ENCODE assay signal across 29 cellular contexts in genomic region chr4:636628-636950, GRCh38. TPM values are rescaled to one million over a fixed set of nuclear protein-coding genes. Genes with fewer than 3 reads are reported as not detected.
DNase-seq lines count a peak whose midpoint lies in the region; ATAC-seq, FAIRE-seq and TF ChIP-seq lines count a peak whose summit lies in the region.
"Had no signal": no experiment of that assay in that cellular context is flagged by ENCODE, and none has a peak within 500 bp of the region (broad histone marks: within the 10 kb centered on the region; RNA-seq: fewer than 3 reads in every experiment).

No MANE protein-coding gene starts in this region.

- H3K4me3 Mint-ChIP-seq in neural progenitor cell: no peak overlapping the region
- H3K4me3 Mint-ChIP-seq: CD14-positive monocyte; CD8-positive, alpha-beta memory T cell had no signal

- CTCF ChIA-PET in HepG2 (lab: Yijun Ruan, JAX; ENCODE audit: low intra/inter-chr PET ratio, low total read pairs): no interaction called here

- 31% methylated on average over 3 of the region's 10 CpGs for whole genome bisulfite sequencing in right lobe of liver (ENCODE audit: insufficient coverage, low coverage, low lambda C conversion rate, missing lambda C conversion rate)
- WGBS in HepG2 (ENCODE audit: low lambda C conversion rate): 13% methylated on average over 1 of the region's 10 CpGs
- 56 to 61% methylated on average over 10 of the region's 10 CpGs for WGBS in aorta, 2 donors
- WGBS in small intestine, 3 donors: 74 to 76% (median 76%) methylated on average over 10 of the region's 10 CpGs
- 79% methylated on average over 8 of the region's 10 CpGs; no CpG with 5 or more reads in 1 of the 2 donors for WGBS in transverse colon (ENCODE audit: low coverage in 1 of 2), 2 donors

- FAIRE-seq in HepG2 (lab: Jason Lieb, UNC) (no peak), small intestine (lab: Jason Lieb, UNC) (no peak)
- FAIRE-seq: GM12891 had no signal

- H3K27me3 ChIP-seq in right lobe of liver (no peaks in the 10 kb centered on the region), HepG2 (ENCODE audit: control insufficient read depth in 1 of 2, insufficient read depth in 2 of 2, low read length in 2 of 2) (peaks cover 6 to 45% of the 10 kb centered on the region in 2 experiments; a peak in 4 of 5 replicates), neural progenitor cell (no peaks in the 10 kb centered on the region), aorta (ENCODE audit: control insufficient read depth in 1 of 2, insufficient read depth in 2 of 2, low read length in 1 of 2) (no peaks in the 10 kb centered on the region), small intestine (ENCODE audit: control insufficient read depth in 2 of 2, insufficient read depth in 2 of 2, low read length in 2 of 2) (no peaks in the 10 kb centered on the region), transverse colon (peaks cover 11% of the 10 kb centered on the region)
- H3K27me3 ChIP-seq: BE2C had no signal

- peaks cover 13% of the 10 kb centered on the region for H3K9me3 Mint-ChIP-seq in neural progenitor cell

- no peaks in the 10 kb centered on the region for H3F3A ChIP-seq in neural progenitor cell (ENCODE audit: low read depth)

- no peak overlapping the region for H3K4me3 ChIP-seq in right lobe of liver
- no peak overlapping the region for H3K4me3 ChIP-seq in HepG2 (replicated peaks in 1 of 3; ENCODE audit: insufficient read depth in 1 of 3, low read depth in 2 of 3, low read length in 3 of 3)
- no peak overlapping the region for H3K4me3 ChIP-seq in neural progenitor cell
- H3K4me3 ChIP-seq in aorta (ENCODE audit: low read length in 2 of 2): no peak overlapping the region
- no peak overlapping the region for H3K4me3 ChIP-seq in small intestine (ENCODE audit: low read depth in 1 of 2, low read length in 2 of 2)
- H3K4me3 ChIP-seq in transverse colon: no peak overlapping the region

- H3K9me3 ChIP-seq in right lobe of liver (no peaks in the 10 kb centered on the region), HepG2 (ENCODE audit: low read length) (peaks cover 2% of the 10 kb centered on the region; the same call in 1 of the 2 replicates), neural progenitor cell (ENCODE audit: low read depth) (no peaks in the 10 kb centered on the region), aorta (ENCODE audit: control insufficient read depth, low read length) (peaks cover 3% of the 10 kb centered on the region), small intestine (ENCODE audit: control insufficient read depth, low read depth) (no peaks in the 10 kb centered on the region), transverse colon (no peaks in the 10 kb centered on the region)
- H3K9me3 ChIP-seq: BE2C had no signal

- H3K4me1 ChIP-seq in right lobe of liver: no peaks in the 10 kb centered on the region
- H3K4me1 ChIP-seq in HepG2 (ENCODE audit: insufficient read depth, low read length): no peaks in the 10 kb centered on the region
- no peaks in the 10 kb centered on the region for H3K4me1 ChIP-seq in neural progenitor cell
- H3K4me1 ChIP-seq in aorta (ENCODE audit: control insufficient read depth in 1 of 2, insufficient read depth in 2 of 2, low read length in 2 of 2): no peaks in the 10 kb centered on the region
- H3K4me1 ChIP-seq in small intestine (ENCODE audit: control insufficient read depth in 2 of 2, insufficient read depth in 1 of 2, low read depth in 1 of 2, low read length in 1 of 2): no peaks in the 10 kb centered on the region
- no peaks in the 10 kb centered on the region for H3K4me1 ChIP-seq in transverse colon
- H3K4me1 ChIP-seq: BE2C had no signal

- DNase-seq in NCI-H146 (lab: John Stamatoyannopoulos, UW): peak; percentile 16
- no peak for DNase-seq in NCI-H146 treated with DMSO at 0.1 percent for 48 hours (lab: John Stamatoyannopoulos, UW; ENCODE audit: unreplicated experiment)
- DNase-seq in right lobe of liver: peak in 2 of 3 donors; percentile 7 to 25
- no peak for DNase-seq in HepG2 (ENCODE audit: low spot score)
- DNase-seq in neural progenitor cell (ENCODE audit: low spot score): peak; percentile 1
- peak; percentile 17 to 48 for DNase-seq in aorta
- no peak for DNase-seq in small intestine
- DNase-seq in transverse colon: no peak
- DNase-seq: BE2C, Calu3, DMS79 treated with DMSO at 0.1 percent for 48 hours, GF-D8, IMR-90, MM.1S, NCI-H187, NCI-H2081 treated with DMSO at 0.1 percent for 48 hours, NCI-H524, NCI-H748 treated with DMSO at 0.1 percent for 48 hours, PC-3, SHP77 had no signal

- POLR2A ChIA-PET in HepG2 (lab: Yijun Ruan, JAX): no interaction called here

- peaks cover 10% of the 10 kb centered on the region for H3K27me3 Mint-ChIP-seq in neural progenitor cell (ENCODE audit: insufficient read depth, low read depth)

- BruUV-seq in HepG2 (replicated peaks; lab: Mats Ljungman, UMichigan): no TSS peak

- ATAC-seq in right lobe of liver: peak in 1 of 4 donors; percentile 6
- no peak for ATAC-seq in HepG2
- ATAC-seq in aorta (ENCODE audit: low FRiP score): no peak
- ATAC-seq: HCT116, PC-3 had no signal

- H4K20me1 ChIP-seq in HepG2 (ENCODE audit: insufficient read depth, low read length) (no peaks in the 10 kb centered on the region), neural progenitor cell (ENCODE audit: low read depth) (no peaks in the 10 kb centered on the region)

- H3K36me3 ChIP-seq in right lobe of liver (no peaks in the 10 kb centered on the region), HepG2 (replicated peaks in 1 of 2; ENCODE audit: control insufficient read depth in 1 of 2, insufficient read depth in 2 of 2, low read length in 2 of 2) (no peaks in the 10 kb centered on the region), neural progenitor cell (no peaks in the 10 kb centered on the region), aorta (ENCODE audit: control insufficient read depth in 1 of 2, insufficient read depth in 2 of 2, low read length in 1 of 2) (no peaks in the 10 kb centered on the region), small intestine (ENCODE audit: control insufficient read depth in 2 of 2, insufficient read depth in 2 of 2, low read length in 2 of 2) (no peaks in the 10 kb centered on the region), transverse colon (no peaks in the 10 kb centered on the region)
- H3K36me3 ChIP-seq: BE2C had no signal

- in situ Hi-C loops in HepG2 (cut with HindIII; ENCODE audit: extremely low pct_ligation_motif_present, low pct_unique_long_range_greater_than_20kb): no loop called here
- in situ Hi-C loops in transverse colon (cut with MboI; ENCODE audit: low pct_ligation_motif_present in 1 of 4, low pct_unique_long_range_greater_than_20kb in 1 of 4, low sequenced_read_pairs in 3 of 4): no loop called here

- no peaks in the 10 kb centered on the region for H3K79me2 ChIP-seq in HepG2 (ENCODE audit: insufficient read depth, low read length)
- no peaks in the 10 kb centered on the region for H3K79me2 ChIP-seq in neural progenitor cell (ENCODE audit: low read depth)

- H3K27ac ChIP-seq in right lobe of liver (no peak overlapping the region), HepG2 (ENCODE audit: extremely low read length, insufficient read depth, low read length) (no peak overlapping the region), neural progenitor cell (no peak overlapping the region), aorta (ENCODE audit: low read depth in 1 of 2, low read length in 2 of 2) (no peak overlapping the region), small intestine (ENCODE audit: low read depth in 1 of 2, low read length in 1 of 2) (no peak overlapping the region), transverse colon (no peak overlapping the region)
- H3K27ac ChIP-seq: 22Rv1, KMS-11 had no signal

- peaks cover 11% of the 10 kb centered on the region for H3K4me1 Mint-ChIP-seq in neural progenitor cell
- H3K4me1 Mint-ChIP-seq: CD14-positive monocyte; CD8-positive, alpha-beta memory T cell had no signal

- H2AFZ ChIP-seq in HepG2 (ENCODE audit: low read length): no peak overlapping the region
- H2AFZ ChIP-seq in neural progenitor cell (replicated peaks): no peak overlapping the region

- H3K36me3 Mint-ChIP-seq in neural progenitor cell: peaks cover 3% of the 10 kb centered on the region
- H3K36me3 Mint-ChIP-seq: CD14-positive monocyte had no signal

- no peak for TF ChIP-seq POLR2A in right lobe of liver (IDR thresholded peaks at IDR 0.05)
- TF ChIP-seq POLR2A in HepG2 (IDR thresholded peaks at IDR 0.05; ENCODE audit: insufficient read depth in 1 of 2, low read depth in 2 of 2, low read length in 2 of 2): no peak
- no peak for TF ChIP-seq POLR2A in transverse colon (IDR thresholded peaks at IDR 0.05)

- H3K9ac ChIP-seq in HepG2 (ENCODE audit: insufficient read depth, low read depth, low read length): no peak overlapping the region
- H3K9ac ChIP-seq in neural progenitor cell: no peak overlapping the region
- H3K9ac ChIP-seq: KMS-11 had no signal

- intact Hi-C loops in right lobe of liver (cut with DNase I): no loop called here
- intact Hi-C loops in HepG2 (cut with micrococcal nuclease; ENCODE audit: unreplicated experiment): no loop called here
- intact Hi-C loops in aorta (cut with DNase I): no loop called here
- intact Hi-C loops in transverse colon (cut with DNase I; ENCODE audit: low total_unique reads): no loop called here

- H3K4me2 ChIP-seq in HepG2 (ENCODE audit: low read depth, low read length): no peak overlapping the region
- H3K4me2 ChIP-seq in neural progenitor cell: no peak overlapping the region
- H3K4me2 ChIP-seq: KMS-11 had no signal

- no peak overlapping the region for H3K27ac Mint-ChIP-seq in neural progenitor cell
- H3K27ac Mint-ChIP-seq: CD14-positive monocyte had no signal

- TF ChIP-seq EP300 in HepG2 (IDR thresholded peaks at IDR 0.05; ENCODE audit: low read depth in 2 of 2, low read length in 2 of 2) (no peak), HepG2 (CRISPR knock-in tag; IDR thresholded peaks at IDR 0.05; ENCODE audit: borderline replicate concordance) (no peak), transverse colon (IDR thresholded peaks at IDR 0.05; ENCODE audit: low read depth) (no peak)

- no peak for TF ChIP-seq RAD21 in HepG2 (CRISPR knock-in tag; IDR thresholded peaks at IDR 0.05)

- no peak for TF ChIP-seq CTCF in right lobe of liver (IDR thresholded peaks at IDR 0.05)
- TF ChIP-seq CTCF in HepG2 (CRISPR knock-in tag; IDR thresholded peaks at IDR 0.05): no peak
- no peak for TF ChIP-seq CTCF in neural progenitor cell (IDR thresholded peaks at IDR 0.05)
- no peak for TF ChIP-seq CTCF in transverse colon (IDR thresholded peaks at IDR 0.05)

RNA-seq across cellular contexts. Expression of gene PDE6B, which starts 11.2 kb away (rescaled TPM):
- total RNA-seq in right lobe of liver (1 to 10 TPM in 1 of 6 experiments, under 1 TPM in 4, not detected in 1; 0.24 to 1.9 (median 0.76) TPM), HepG2 (2016; rRNA removed; fragmentation: Illumina TruSeq; extraction: Trizol) (0.38 TPM in 1 of 2 replicates, not detected in the other), neural progenitor cell (ENCODE audit: low replicate concordance) (4.3 and 19.5 TPM in 2 replicates), aorta (1 to 10 TPM; 1.9 to 2.4 TPM), transverse colon (1 to 10 TPM in 1 of 4 donors, under 1 TPM in 2, not detected in 1; 0.60 to 2.5 (median 0.95) TPM)
- total RNA-seq in HepG2 (2016; cell fraction: cytosol; rRNA removed; fragmentation: Illumina TruSeq; extraction: Trizol; ENCODE audit: low read depth): 0.20 TPM in 1 of 2 replicates, not detected in the other
- 0.09 TPM in 1 of 2 replicates, not detected in the other for total RNA-seq in HepG2 (2016; cell fraction: insoluble cytoplasmic fraction; rRNA removed; fragmentation: Illumina TruSeq; extraction: Trizol)
- total RNA-seq in HepG2 (2016; cell fraction: membrane; rRNA removed; fragmentation: Illumina TruSeq; extraction: Trizol): 0.25 TPM in 1 of 2 replicates, not detected in the other
- not detected in 2 replicates for total RNA-seq in HepG2 (2016; cell fraction: nucleus; rRNA removed; fragmentation: Illumina TruSeq; extraction: Trizol)
- polyA plus RNA-seq in HepG2 (2011; rRNA removed) (0.38 and 0.40 TPM in 2 replicates), aorta (1 to 10 TPM; 1.1 to 4.0 TPM), small intestine (1 to 10 TPM in 1 of 3 donors, not detected in 2; 1.8 TPM)
- polyA plus RNA-seq in HepG2 (2011; cell fraction: cytosol; rRNA removed): 0.43 and 0.62 TPM in 2 replicates
- 0.33 and 0.45 TPM in 2 replicates for polyA plus RNA-seq in HepG2 (2011; cell fraction: nucleus; rRNA removed)
- polyA plus RNA-seq in HepG2 (2012): 0.38 and 0.73 TPM in 2 replicates
- polyA plus RNA-seq in HepG2 (2016; cell fraction: cytosol; fragmentation: Illumina TruSeq; extraction: Trizol; ENCODE audit: low read depth): not detected in 2 replicates
- polyA plus RNA-seq in HepG2 (2016; cell fraction: insoluble cytoplasmic fraction; fragmentation: Illumina TruSeq; extraction: Trizol; ENCODE audit: low read depth): not detected in 2 replicates
- 0.13 TPM in 1 of 2 replicates, not detected in the other for polyA plus RNA-seq in HepG2 (2016; cell fraction: membrane; fragmentation: Illumina TruSeq; extraction: Trizol; ENCODE audit: low read depth)
- not detected in 2 replicates for polyA plus RNA-seq in HepG2 (2016; cell fraction: nucleus; fragmentation: Illumina TruSeq; extraction: Trizol; ENCODE audit: insufficient read depth, low read depth)
- polyA minus RNA-seq in HepG2 (2011; rRNA and poly(A)+ RNA removed; ENCODE audit: low replicate concordance): 0.32 TPM in 1 of 2 replicates, not detected in the other
- 0.69 and 1.3 TPM in 2 replicates for polyA minus RNA-seq in HepG2 (2011; cell fraction: cytosol; rRNA and poly(A)+ RNA removed)
- polyA minus RNA-seq in HepG2 (2011; cell fraction: nucleus; rRNA and poly(A)+ RNA removed): 0.37 and 1.3 TPM in 2 replicates
- total RNA-seq: Calu3, H4, PC-3, RPMI7951, SK-MEL-5 had no signal
- polyA plus RNA-seq: IMR-90 had no signal

RNA-seq across cellular contexts. Expression of gene ATP5ME, which starts 37.5 kb away (rescaled TPM):
- 100 to 1,000 TPM in 4 of 6 experiments, 10 to 100 TPM in 2; 78.2 to 225 (median 162) TPM for total RNA-seq in right lobe of liver
- total RNA-seq in HepG2 (2016; rRNA removed; fragmentation: Illumina TruSeq; extraction: Trizol): 753 and 1,048 TPM in 2 replicates
- total RNA-seq in HepG2 (2016; cell fraction: cytosol; rRNA removed; fragmentation: Illumina TruSeq; extraction: Trizol; ENCODE audit: low read depth): 458 and 593 TPM in 2 replicates
- 792 and 1,109 TPM in 2 replicates for total RNA-seq in HepG2 (2016; cell fraction: insoluble cytoplasmic fraction; rRNA removed; fragmentation: Illumina TruSeq; extraction: Trizol)
- total RNA-seq in HepG2 (2016; cell fraction: membrane; rRNA removed; fragmentation: Illumina TruSeq; extraction: Trizol): 613 and 660 TPM in 2 replicates
- total RNA-seq in HepG2 (2016; cell fraction: nucleus; rRNA removed; fragmentation: Illumina TruSeq; extraction: Trizol): 219 and 249 TPM in 2 replicates
- 301 and 305 TPM in 2 replicates for polyA plus RNA-seq in HepG2 (2011; rRNA removed)
- polyA plus RNA-seq in HepG2 (2011; cell fraction: cytosol; rRNA removed): 507 and 666 TPM in 2 replicates
- 133 and 152 TPM in 2 replicates for polyA plus RNA-seq in HepG2 (2011; cell fraction: nucleus; rRNA removed)
- polyA plus RNA-seq in HepG2 (2012): 451 and 767 TPM in 2 replicates
- 482 and 603 TPM in 2 replicates for polyA plus RNA-seq in HepG2 (2016; cell fraction: cytosol; fragmentation: Illumina TruSeq; extraction: Trizol; ENCODE audit: low read depth)
- polyA plus RNA-seq in HepG2 (2016; cell fraction: insoluble cytoplasmic fraction; fragmentation: Illumina TruSeq; extraction: Trizol; ENCODE audit: low read depth): 926 and 995 TPM in 2 replicates
- polyA plus RNA-seq in HepG2 (2016; cell fraction: membrane; fragmentation: Illumina TruSeq; extraction: Trizol; ENCODE audit: low read depth): 496 and 594 TPM in 2 replicates
- 426 and 431 TPM in 2 replicates for polyA plus RNA-seq in HepG2 (2016; cell fraction: nucleus; fragmentation: Illumina TruSeq; extraction: Trizol; ENCODE audit: insufficient read depth, low read depth)
- 68.8 and 71.4 TPM in 2 replicates for polyA minus RNA-seq in HepG2 (2011; rRNA and poly(A)+ RNA removed; ENCODE audit: low replicate concordance)
- 62.0 and 63.6 TPM in 2 replicates for polyA minus RNA-seq in HepG2 (2011; cell fraction: cytosol; rRNA and poly(A)+ RNA removed)
- polyA minus RNA-seq in HepG2 (2011; cell fraction: nucleus; rRNA and poly(A)+ RNA removed): 23.6 and 38.7 TPM in 2 replicates
- total RNA-seq in neural progenitor cell (ENCODE audit: low replicate concordance): 95.1 and 114 TPM in 2 replicates
- total RNA-seq in aorta: 100 to 1,000 TPM; 152 to 162 TPM
- polyA plus RNA-seq in aorta: 100 to 1,000 TPM; 492 to 599 TPM
- polyA plus RNA-seq in small intestine: 1,000 to 10,000 TPM in 1 of 3 donors, 100 to 1,000 TPM in 2; 806 to 1,305 (median 980) TPM
- 100 to 1,000 TPM in 2 of 4 donors, 10 to 100 TPM in 1, not detected in 1; 52.0 to 152 (median 148) TPM for total RNA-seq in transverse colon

RNA-seq across cellular contexts. Expression of gene MYL5, which starts 37.8 kb away (rescaled TPM):
- 1 to 10 TPM; 6.9 to 9.2 (median 8.4) TPM for total RNA-seq in right lobe of liver
- 11.0 and 16.0 TPM in 2 replicates for total RNA-seq in HepG2 (2016; rRNA removed; fragmentation: Illumina TruSeq; extraction: Trizol)
- 6.7 and 8.0 TPM in 2 replicates for total RNA-seq in HepG2 (2016; cell fraction: cytosol; rRNA removed; fragmentation: Illumina TruSeq; extraction: Trizol; ENCODE audit: low read depth)
- 10.1 and 16.2 TPM in 2 replicates for total RNA-seq in HepG2 (2016; cell fraction: insoluble cytoplasmic fraction; rRNA removed; fragmentation: Illumina TruSeq; extraction: Trizol)
- 7.6 and 8.2 TPM in 2 replicates for total RNA-seq in HepG2 (2016; cell fraction: membrane; rRNA removed; fragmentation: Illumina TruSeq; extraction: Trizol)
- total RNA-seq in HepG2 (2016; cell fraction: nucleus; rRNA removed; fragmentation: Illumina TruSeq; extraction: Trizol): 15.9 and 16.6 TPM in 2 replicates
- 6.5 and 11.5 TPM in 2 replicates for polyA plus RNA-seq in HepG2 (2011; rRNA removed)
- 4.1 and 4.4 TPM in 2 replicates for polyA plus RNA-seq in HepG2 (2011; cell fraction: cytosol; rRNA removed)
- polyA plus RNA-seq in HepG2 (2011; cell fraction: nucleus; rRNA removed): 40.0 and 46.9 TPM in 2 replicates
- polyA plus RNA-seq in HepG2 (2012): 7.4 and 8.9 TPM in 2 replicates
- 4.4 and 5.5 TPM in 2 replicates for polyA plus RNA-seq in HepG2 (2016; cell fraction: cytosol; fragmentation: Illumina TruSeq; extraction: Trizol; ENCODE audit: low read depth)
- 8.5 and 12.2 TPM in 2 replicates for polyA plus RNA-seq in HepG2 (2016; cell fraction: insoluble cytoplasmic fraction; fragmentation: Illumina TruSeq; extraction: Trizol; ENCODE audit: low read depth)
- 4.9 and 6.3 TPM in 2 replicates for polyA plus RNA-seq in HepG2 (2016; cell fraction: membrane; fragmentation: Illumina TruSeq; extraction: Trizol; ENCODE audit: low read depth)
- polyA plus RNA-seq in HepG2 (2016; cell fraction: nucleus; fragmentation: Illumina TruSeq; extraction: Trizol; ENCODE audit: insufficient read depth, low read depth): 33.7 and 41.8 TPM in 2 replicates
- polyA minus RNA-seq in HepG2 (2011; rRNA and poly(A)+ RNA removed; ENCODE audit: low replicate concordance): 3.4 and 4.4 TPM in 2 replicates
- polyA minus RNA-seq in HepG2 (2011; cell fraction: cytosol; rRNA and poly(A)+ RNA removed): 1.4 TPM in 1 of 2 replicates, not detected in the other
- polyA minus RNA-seq in HepG2 (2011; cell fraction: nucleus; rRNA and poly(A)+ RNA removed): 11.8 and 15.5 TPM in 2 replicates
- total RNA-seq in neural progenitor cell (ENCODE audit: low replicate concordance): 0.21 and 10.0 TPM in 2 replicates
- total RNA-seq in aorta: 10 to 100 TPM in 1 of 2 donors, 1 to 10 TPM in 1; 5.7 to 11.5 TPM
- 10 to 100 TPM; 15.4 to 19.8 TPM for polyA plus RNA-seq in aorta
- polyA plus RNA-seq in small intestine: 100 to 1,000 TPM in 2 of 3 donors, 10 to 100 TPM in 1; 36.1 to 316 (median 266) TPM
- total RNA-seq in transverse colon: 100 to 1,000 TPM in 1 of 4 donors, 10 to 100 TPM in 3; 20.3 to 199 (median 33.4) TPM

RNA-seq across cellular contexts. Expression of gene SLC49A3, which starts 52.4 kb away (rescaled TPM):
- total RNA-seq in right lobe of liver (1 to 10 TPM; 2.9 to 9.0 (median 5.2) TPM), HepG2 (2016; rRNA removed; fragmentation: Illumina TruSeq; extraction: Trizol) (0.07 TPM in 1 of 2 replicates, not detected in the other), neural progenitor cell (ENCODE audit: low replicate concordance) (1.9 and 3.4 TPM in 2 replicates), aorta (10 to 100 TPM; 10.8 to 20.0 TPM), transverse colon (10 to 100 TPM in 2 of 4 donors, 1 to 10 TPM in 2; 1.2 to 17.6 (median 9.2) TPM)
- not detected in 2 replicates for total RNA-seq in HepG2 (2016; cell fraction: cytosol; rRNA removed; fragmentation: Illumina TruSeq; extraction: Trizol; ENCODE audit: low read depth)
- 0.09 TPM in 1 of 2 replicates, not detected in the other for total RNA-seq in HepG2 (2016; cell fraction: insoluble cytoplasmic fraction; rRNA removed; fragmentation: Illumina TruSeq; extraction: Trizol)
- total RNA-seq in HepG2 (2016; cell fraction: membrane; rRNA removed; fragmentation: Illumina TruSeq; extraction: Trizol): not detected in 2 replicates
- 0.62 TPM in 1 of 2 replicates, not detected in the other for total RNA-seq in HepG2 (2016; cell fraction: nucleus; rRNA removed; fragmentation: Illumina TruSeq; extraction: Trizol)
- polyA plus RNA-seq in HepG2 (2011; rRNA removed) (0.17 and 0.22 TPM in 2 replicates), aorta (10 to 100 TPM in 1 of 2 donors, 1 to 10 TPM in 1; 3.0 to 22.9 TPM), small intestine (1 to 10 TPM; 3.4 to 7.8 (median 3.5) TPM)
- polyA plus RNA-seq in HepG2 (2011; cell fraction: cytosol; rRNA removed): 0.10 and 0.16 TPM in 2 replicates
- 1.9 and 2.5 TPM in 2 replicates for polyA plus RNA-seq in HepG2 (2011; cell fraction: nucleus; rRNA removed)
- polyA plus RNA-seq in HepG2 (2012): 0.21 and 0.29 TPM in 2 replicates
- polyA plus RNA-seq in HepG2 (2016; cell fraction: cytosol; fragmentation: Illumina TruSeq; extraction: Trizol; ENCODE audit: low read depth): 0.07 TPM in 1 of 2 replicates, not detected in the other
- not detected in 2 replicates for polyA plus RNA-seq in HepG2 (2016; cell fraction: insoluble cytoplasmic fraction; fragmentation: Illumina TruSeq; extraction: Trizol; ENCODE audit: low read depth)
- polyA plus RNA-seq in HepG2 (2016; cell fraction: membrane; fragmentation: Illumina TruSeq; extraction: Trizol; ENCODE audit: low read depth): not detected in 2 replicates
- 0.53 TPM in 1 of 2 replicates, not detected in the other for polyA plus RNA-seq in HepG2 (2016; cell fraction: nucleus; fragmentation: Illumina TruSeq; extraction: Trizol; ENCODE audit: insufficient read depth, low read depth)
- polyA minus RNA-seq in HepG2 (2011; rRNA and poly(A)+ RNA removed; ENCODE audit: low replicate concordance): 0.12 TPM in 1 of 2 replicates, not detected in the other
- not detected in 2 replicates for polyA minus RNA-seq in HepG2 (2011; cell fraction: cytosol; rRNA and poly(A)+ RNA removed)
- 0.25 and 0.26 TPM in 2 replicates for polyA minus RNA-seq in HepG2 (2011; cell fraction: nucleus; rRNA and poly(A)+ RNA removed)
- total RNA-seq: H4, PC-3, RPMI7951, SK-MEL-5 had no signal

Comparison
In these comparisons a context has a peak if more than half of its experiments do, and no peak if none do; other contexts are left out.
1. DNase-seq: peak in NCI-H146 (single experiment), right lobe of liver (2 of 3), neural progenitor cell (single experiment) and aorta (2 of 2); none in NCI-H146 treated with DMSO at 0.1 percent for 48 hours (single experiment), HepG2 (single experiment), small intestine (single experiment) and transverse colon (single experiment).